Comparison of ENCODE assay signal across 28 cellular contexts in the genomic region with DNA sequence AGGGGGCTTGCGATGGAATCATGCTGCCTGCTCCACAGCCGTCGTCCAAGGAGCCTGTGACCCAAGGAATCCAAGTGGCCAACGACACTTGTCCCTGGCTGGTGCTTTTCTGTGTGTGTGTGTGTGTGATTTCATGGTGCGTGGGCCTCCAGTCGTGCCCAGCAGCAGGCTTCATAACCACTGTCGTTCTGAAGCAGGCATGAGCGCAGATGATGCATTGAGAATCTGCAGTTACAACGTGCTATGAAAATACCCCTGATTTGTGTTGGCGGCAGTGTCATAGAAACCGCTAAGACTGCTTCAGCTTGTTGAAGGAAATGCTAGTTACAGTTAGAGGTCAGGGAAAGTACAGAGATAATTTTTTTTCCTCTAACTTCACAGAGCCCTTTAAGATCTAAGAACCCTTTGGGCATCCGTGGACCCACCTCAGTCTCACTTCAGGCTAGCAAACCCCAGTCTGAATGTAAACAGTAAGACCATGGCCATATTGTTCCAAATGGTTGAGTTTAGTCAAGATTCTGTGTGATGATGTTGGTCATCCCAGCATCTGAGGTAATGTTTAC. TPM values are rescaled to one million over a fixed set of nuclear protein-coding genes. Genes with fewer than 3 reads are reported as not detected.
A peak's percentile ranks its signal among the peaks of the same experiment; 100 is the strongest.
DNase-seq lines count a peak whose midpoint lies in the region; ATAC-seq lines count a peak whose summit lies in the region.
"Had no signal": no experiment of that assay in that cellular context is flagged by ENCODE, and none has a peak within 500 bp of the region (broad histone marks: within the 10 kb centered on the region; RNA-seq: fewer than 3 reads in every experiment).

No MANE protein-coding gene starts in this region.

- H3K4me1 ChIP-seq in CD8-positive, alpha-beta memory T cell (ENCODE audit: insufficient read depth, low read length): no peaks in the 10 kb centered on the region
- H3K4me1 ChIP-seq: adrenal gland, body of pancreas, Caco-2, lower lobe of right lung, SJSA1 had no signal

- no peak overlapping the region for H3K4me3 Mint-ChIP-seq in activated CD8-positive, alpha-beta memory T cell treated with anti-CD3 and anti-CD28 coated beads, Interleukin-2, amount 10 ng/mL, durations not matched to agents 7 days and 5 days
- H3K4me3 Mint-ChIP-seq in CD8-positive, alpha-beta memory T cell: peak overlapping the region in 1 of 7 donors; percentile 34
- H3K4me3 Mint-ChIP-seq in activated naive CD8-positive, alpha-beta T cell: no peak overlapping the region
- H3K4me3 Mint-ChIP-seq in naive thymus-derived CD8-positive, alpha-beta T cell: no peak overlapping the region
- H3K4me3 Mint-ChIP-seq: natural killer cell treated with Interleukin-12 subunit alpha and Interleukin-12 subunit beta and Interleukin-15 and Interleukin-18, amount 100 ng/mL, for 72 hours had no signal

- ATAC-seq in activated CD8-positive, alpha-beta memory T cell treated with anti-CD3 and anti-CD28 coated beads, Interleukin-2, amount 10 ng/mL, durations not matched to agents 7 days and 5 days: peak; percentile 61
- peak; percentile 33 to 62 for ATAC-seq in naive thymus-derived CD8-positive, alpha-beta T cell
- ATAC-seq in GM19455 (IDR thresholded peaks at IDR 0.05; ENCODE audit: unreplicated experiment): no peak
- ATAC-seq: body of pancreas, lower lobe of right lung had no signal

- peaks cover 25% of the 10 kb centered on the region for H3K36me3 ChIP-seq in CD8-positive, alpha-beta memory T cell (ENCODE audit: insufficient read depth, low read length)
- H3K36me3 ChIP-seq: ovary had no signal

- H3K27me3 Mint-ChIP-seq in activated CD8-positive, alpha-beta memory T cell treated with anti-CD3 and anti-CD28 coated beads, Interleukin-2, amount 10 ng/mL, durations not matched to agents 7 days and 5 days: no peaks in the 10 kb centered on the region
- H3K27me3 Mint-ChIP-seq in CD8-positive, alpha-beta memory T cell: no peaks in the 10 kb centered on the region
- no peaks in the 10 kb centered on the region for H3K27me3 Mint-ChIP-seq in activated naive CD8-positive, alpha-beta T cell
- no peaks in the 10 kb centered on the region for H3K27me3 Mint-ChIP-seq in naive thymus-derived CD8-positive, alpha-beta T cell
- H3K27me3 Mint-ChIP-seq: natural killer cell treated with Interleukin-12 subunit alpha and Interleukin-12 subunit beta and Interleukin-15 and Interleukin-18, amount 100 ng/mL, for 72 hours had no signal

- no peak overlapping the region for H3K27ac ChIP-seq in CD8-positive, alpha-beta memory T cell (ENCODE audit: low read depth, low read length)
- H3K27ac ChIP-seq: adrenal gland, body of pancreas, lower lobe of right lung, ovary, SJSA1 had no signal

- CTCF ChIA-PET in activated CD8-positive, alpha-beta memory T cell treated with anti-CD3 and anti-CD28 coated beads, Interleukin-2, amount 10 ng/mL, durations not matched to agents 7 days and 5 days (lab: Charles Lee): no interaction called here
- CTCF ChIA-PET in CD8-positive, alpha-beta memory T cell (lab: Charles Lee): interaction anchor here (0.6 to 1.0 kb wide), 2 partner anchors 12 to 56 kb away, joined by 3 to 4 read pairs; no protein-coding TSS in a partner anchor

- H3K27ac Mint-ChIP-seq in activated CD8-positive, alpha-beta memory T cell treated with anti-CD3 and anti-CD28 coated beads, Interleukin-2, amount 10 ng/mL, durations not matched to agents 7 days and 5 days: peak overlapping the region; percentile 52
- peak overlapping the region in 6 of 8 donors; percentile 39 to 87 (median 64) for H3K27ac Mint-ChIP-seq in CD8-positive, alpha-beta memory T cell
- peak overlapping the region; percentile 22 for H3K27ac Mint-ChIP-seq in activated naive CD8-positive, alpha-beta T cell
- H3K27ac Mint-ChIP-seq in naive thymus-derived CD8-positive, alpha-beta T cell: peak overlapping the region in 8 of 10 donors; percentile 19 to 92 (median 62)

- DNase-seq in activated CD8-positive, alpha-beta memory T cell treated with anti-CD3 and anti-CD28 coated beads, Interleukin-2, amount 10 ng/mL, durations not matched to agents 7 days and 5 days: peak; percentile 50
- no peak for DNase-seq in activated CD8-positive, alpha-beta memory T cell treated with anti-CD3 and anti-CD28 coated beads, Interleukin-2, amount 50 U/mL, for 4 hours
- DNase-seq in CD8-positive, alpha-beta memory T cell: no peak
- DNase-seq in naive thymus-derived CD8-positive, alpha-beta T cell: peak in 2 of 10 donors; percentile 8 to 48
- DNase-seq in NCI-H748 (lab: John Stamatoyannopoulos, UW; ENCODE audit: unreplicated experiment) (no peak), hepatic stellate cell (ENCODE audit: low spot score) (no peak)
- DNase-seq: activated CD4-positive, alpha-beta T cell treated with anti-CD3 and anti-CD28 coated beads for 4 hours; activated gamma-delta T cell; adrenal gland; BE2C; body of pancreas; Caco-2; DMS79; GF-D8; kidney glomerular epithelial cell; lower lobe of right lung; NCI-H1436; NCI-H2107; NCI-H774; ovary; retina; small intestine; trophoblast cell had no signal

- H3K36me3 Mint-ChIP-seq in activated CD8-positive, alpha-beta memory T cell treated with anti-CD3 and anti-CD28 coated beads, Interleukin-2, amount 10 ng/mL, durations not matched to agents 7 days and 5 days: peaks cover 31% of the 10 kb centered on the region
- H3K36me3 Mint-ChIP-seq in CD8-positive, alpha-beta memory T cell: peaks cover 12 to 77% (median 12%) of the 10 kb centered on the region in 3 donors
- peaks cover 2% of the 10 kb centered on the region for H3K36me3 Mint-ChIP-seq in activated naive CD8-positive, alpha-beta T cell
- H3K36me3 Mint-ChIP-seq in naive thymus-derived CD8-positive, alpha-beta T cell: peaks cover 0 to 82% (median 8%) of the 10 kb centered on the region in 3 donors

- peaks cover 16% of the 10 kb centered on the region for H3K4me1 Mint-ChIP-seq in activated CD8-positive, alpha-beta memory T cell treated with anti-CD3 and anti-CD28 coated beads, Interleukin-2, amount 10 ng/mL, durations not matched to agents 7 days and 5 days
- H3K4me1 Mint-ChIP-seq in CD8-positive, alpha-beta memory T cell: peaks cover 12 to 18% (median 17%) of the 10 kb centered on the region in 3 donors
- peaks cover 7% of the 10 kb centered on the region for H3K4me1 Mint-ChIP-seq in activated naive CD8-positive, alpha-beta T cell (ENCODE audit: low read depth)
- peaks cover 0 to 25% (median 14%) of the 10 kb centered on the region in 4 donors for H3K4me1 Mint-ChIP-seq in naive thymus-derived CD8-positive, alpha-beta T cell

- H3K9me3 ChIP-seq in CD8-positive, alpha-beta memory T cell (ENCODE audit: low read length): no peaks in the 10 kb centered on the region
- H3K9me3 ChIP-seq: adrenal gland, BE2C, body of pancreas, Caco-2, lower lobe of right lung, ovary, SJSA1 had no signal

- POLR2A ChIA-PET in CD8-positive, alpha-beta memory T cell (lab: Charles Lee): interaction anchor here (0.6 kb wide), 1 partner anchor 173 kb away, joined by 4 read pairs; no protein-coding TSS in a partner anchor
- POLR2A ChIA-PET in naive thymus-derived CD8-positive, alpha-beta T cell (lab: Charles Lee): interaction anchor here (0.7 kb wide), 2 partner anchors 13 to 81 kb away, joined by 4 read pairs; no protein-coding TSS in a partner anchor

- no peaks in the 10 kb centered on the region for H3K9me3 Mint-ChIP-seq in activated CD8-positive, alpha-beta memory T cell treated with anti-CD3 and anti-CD28 coated beads, Interleukin-2, amount 10 ng/mL, durations not matched to agents 7 days and 5 days (ENCODE audit: low read depth)
- H3K9me3 Mint-ChIP-seq in CD8-positive, alpha-beta memory T cell: peaks cover 0 to 1% (median 0%) of the 10 kb centered on the region in 5 donors
- no peaks in the 10 kb centered on the region for H3K9me3 Mint-ChIP-seq in activated naive CD8-positive, alpha-beta T cell (ENCODE audit: low read depth)
- H3K9me3 Mint-ChIP-seq in naive thymus-derived CD8-positive, alpha-beta T cell: no peaks in the 10 kb centered on the region
- H3K9me3 Mint-ChIP-seq: natural killer cell treated with Interleukin-12 subunit alpha and Interleukin-12 subunit beta and Interleukin-15 and Interleukin-18, amount 100 ng/mL, for 72 hours had no signal

- H3K27me3 ChIP-seq in CD8-positive, alpha-beta memory T cell (ENCODE audit: insufficient read depth, low read length, poor library complexity, severe bottlenecking): no peaks in the 10 kb centered on the region
- H3K27me3 ChIP-seq: adrenal gland, BE2C, body of pancreas, ovary, SJSA1 had no signal

- no peak overlapping the region for H3K4me3 ChIP-seq in CD8-positive, alpha-beta memory T cell (ENCODE audit: low read length)
- H3K4me3 ChIP-seq: adrenal gland, body of pancreas, lower lobe of right lung, ovary, SJSA1 had no signal

RNA-seq across cellular contexts. Expression of gene C16orf90, which starts 15.6 kb away (rescaled TPM):
- not detected for total RNA-seq in activated CD8-positive, alpha-beta memory T cell treated with anti-CD3 and anti-CD28 coated beads, Interleukin-2, amount 10 ng/mL, durations not matched to agents 7 days and 5 days
- not detected for total RNA-seq in CD8-positive, alpha-beta memory T cell
- polyA plus RNA-seq in CD8-positive, alpha-beta memory T cell: not detected
- not detected for total RNA-seq in naive thymus-derived CD8-positive, alpha-beta T cell
- under 1 TPM in 1 of 3 donors, not detected in 2; 0.26 TPM for polyA plus RNA-seq in naive thymus-derived CD8-positive, alpha-beta T cell
- total RNA-seq: adrenal gland; body of pancreas; Caco-2; lower lobe of right lung; mononuclear cell; natural killer cell treated with Interleukin-12 subunit alpha and Interleukin-12 subunit beta and Interleukin-15 and Interleukin-18, amount 100 ng/mL, for 72 hours; ovary; SJSA1 had no signal
- polyA plus RNA-seq: adrenal gland, ovary, small intestine had no signal

RNA-seq across cellular contexts. Expression of gene CLUAP1, which starts 21.1 kb away (rescaled TPM):
- 10 to 100 TPM; 11.4 to 18.0 TPM for total RNA-seq in activated CD8-positive, alpha-beta memory T cell treated with anti-CD3 and anti-CD28 coated beads, Interleukin-2, amount 10 ng/mL, durations not matched to agents 7 days and 5 days
- 10 to 100 TPM; 15.1 to 17.8 TPM for total RNA-seq in CD8-positive, alpha-beta memory T cell
- polyA plus RNA-seq in CD8-positive, alpha-beta memory T cell: 23.3 TPM
- 10 to 100 TPM; 26.4 to 28.3 TPM for total RNA-seq in naive thymus-derived CD8-positive, alpha-beta T cell
- polyA plus RNA-seq in naive thymus-derived CD8-positive, alpha-beta T cell: 10 to 100 TPM; 37.6 to 43.1 (median 38.1) TPM

RNA-seq across cellular contexts. Expression of gene NAA60, which starts 36.3 kb away (rescaled TPM):
- total RNA-seq in activated CD8-positive, alpha-beta memory T cell treated with anti-CD3 and anti-CD28 coated beads, Interleukin-2, amount 10 ng/mL, durations not matched to agents 7 days and 5 days: 10 to 100 TPM; 50.2 to 50.6 TPM
- 10 to 100 TPM; 33.1 to 33.9 TPM for total RNA-seq in CD8-positive, alpha-beta memory T cell
- polyA plus RNA-seq in CD8-positive, alpha-beta memory T cell: 65.5 TPM
- 10 to 100 TPM; 68.5 to 74.4 TPM for total RNA-seq in naive thymus-derived CD8-positive, alpha-beta T cell
- 10 to 100 TPM; 36.9 to 56.1 (median 44.4) TPM for polyA plus RNA-seq in naive thymus-derived CD8-positive, alpha-beta T cell

RNA-seq across cellular contexts. Expression of gene ZNF597, which starts 36.4 kb away (rescaled TPM):
- 1 to 10 TPM; 2.4 to 2.6 TPM for total RNA-seq in activated CD8-positive, alpha-beta memory T cell treated with anti-CD3 and anti-CD28 coated beads, Interleukin-2, amount 10 ng/mL, durations not matched to agents 7 days and 5 days
- 1 to 10 TPM; 2.4 TPM for total RNA-seq in CD8-positive, alpha-beta memory T cell
- polyA plus RNA-seq in CD8-positive, alpha-beta memory T cell: 1.3 TPM
- 1 to 10 TPM; 5.7 to 5.8 TPM for total RNA-seq in naive thymus-derived CD8-positive, alpha-beta T cell
- 1 to 10 TPM; 1.1 to 2.3 (median 1.9) TPM for polyA plus RNA-seq in naive thymus-derived CD8-positive, alpha-beta T cell
